In the genomic region with DNA sequence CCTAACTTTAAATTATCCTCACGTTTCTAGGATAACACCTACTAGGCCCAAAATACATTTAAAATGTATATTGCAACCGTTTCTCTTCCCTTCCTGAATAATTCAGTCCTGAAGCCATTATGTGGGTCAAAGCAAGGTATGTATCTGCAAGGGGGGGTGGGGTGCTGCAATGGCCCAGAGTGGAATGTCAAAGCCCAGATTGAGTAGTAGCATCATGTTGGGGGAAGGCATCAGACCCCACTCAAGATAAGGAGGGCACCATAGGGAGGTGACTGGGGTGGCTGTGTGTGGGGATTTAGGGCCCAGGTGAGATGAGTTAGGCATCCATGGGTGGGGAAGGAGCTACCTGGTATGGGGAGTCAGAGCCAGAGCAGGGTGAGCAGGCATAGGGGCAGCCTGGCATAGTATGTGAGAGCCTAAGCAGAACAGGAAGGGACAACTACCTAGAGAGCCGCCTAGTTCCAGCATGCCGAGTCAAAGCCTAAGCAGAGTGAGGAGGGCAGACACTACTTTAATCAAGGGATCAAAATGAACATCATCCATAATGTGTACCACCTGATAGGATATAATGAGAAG, we compare ENCODE assay signal across 15 cellular contexts.
"Had no signal": no experiment of that assay in that cellular context is flagged by ENCODE, and none has a peak within 500 bp of the region (broad histone marks: within the 10 kb centered on the region; RNA-seq: fewer than 3 reads in every experiment).

No MANE protein-coding gene starts in this region.

- H3K9me3 Mint-ChIP-seq: activated B cell treated with CpG ODN at 0.5 μM for 24 hours, naive B cell had no signal

- H3K4me2 ChIP-seq: SK-N-SH had no signal

- H3K36me3 ChIP-seq: adrenal gland, lower lobe of right lung, right atrium auricular region, tibial artery had no signal

- H3K27me3 Mint-ChIP-seq: activated B cell treated with CpG ODN at 0.5 μM for 24 hours, naive B cell had no signal

- H3K9ac ChIP-seq: SK-N-SH had no signal

- H3K27ac ChIP-seq: lower lobe of right lung, right atrium auricular region, skin epidermis, tibial artery had no signal

- DNase-seq: activated B cell treated with CpG ODN at 0.5 μM for 24 hours; activated CD4-positive, alpha-beta T cell treated with anti-CD3 and anti-CD28 coated beads, Interleukin-2, amount 50 U/mL, for 1 hour; activated naive CD4-positive, alpha-beta T cell; activated T-cell treated with anti-CD3 and anti-CD28 coated beads, Interleukin-2, amount 50 U/mL, for 1 hour; dermis blood vessel endothelial cell; erythroblast; lower lobe of right lung; midbrain; naive B cell; posterior cingulate gyrus; SK-N-SH; tibial artery had no signal

- H3K4me3 ChIP-seq: adrenal gland, lower lobe of right lung, right atrium auricular region, skin epidermis, tibial artery had no signal

- H3K36me3 Mint-ChIP-seq: naive B cell had no signal

- H3K27me3 ChIP-seq: adrenal gland, right atrium auricular region, tibial artery had no signal

- H3K9me3 ChIP-seq: adrenal gland, lower lobe of right lung, right atrium auricular region, SK-N-SH, tibial artery had no signal

- H3K4me3 Mint-ChIP-seq: activated B cell treated with CpG ODN at 0.5 μM for 24 hours had no signal

- H3K27ac Mint-ChIP-seq: activated B cell treated with CpG ODN at 0.5 μM for 24 hours had no signal
